Comparison of ENCODE assay signal across 8 cellular contexts in the genomic region with DNA sequence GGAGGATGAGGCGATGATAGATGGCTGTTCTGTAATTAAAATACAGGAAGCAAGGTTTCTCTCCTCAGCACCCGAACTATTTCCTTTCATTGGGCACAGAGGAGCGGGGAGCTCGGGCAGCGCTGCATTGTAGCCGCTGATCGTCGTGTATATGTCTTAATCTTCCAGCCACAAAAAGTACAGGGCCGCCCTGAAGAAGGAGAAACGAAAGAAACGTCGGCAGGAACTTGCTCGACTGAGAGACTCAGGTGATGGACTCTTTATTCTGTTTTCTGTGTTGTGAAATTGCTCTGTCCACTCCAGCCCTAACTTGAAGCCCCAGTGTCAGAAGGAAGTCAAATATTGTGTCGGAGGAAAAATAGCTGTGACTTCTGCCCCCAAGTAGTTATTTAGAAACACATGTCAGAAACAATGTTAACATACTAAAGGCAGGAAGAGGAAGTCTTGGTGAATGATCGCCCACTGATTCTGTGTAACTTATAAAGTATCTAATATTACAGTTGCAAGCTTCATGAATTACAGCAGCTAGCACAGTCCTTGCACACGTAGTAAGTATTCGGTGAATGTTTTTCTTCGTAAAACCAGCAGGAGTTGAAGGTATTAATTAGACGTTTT. TPM values are rescaled to one million over a fixed set of nuclear protein-coding genes. Genes with fewer than 3 reads are reported as not detected.
DNase-seq lines count a peak whose midpoint lies in the region; TF ChIP-seq lines count a peak whose summit lies in the region.

No MANE protein-coding gene starts in this region.

- peaks cover 28% of the 10 kb centered on the region for H3K79me2 ChIP-seq in neural progenitor cell (ENCODE audit: low read depth)

- H3K9me3 ChIP-seq in HEK293 (ENCODE audit: control insufficient read depth, insufficient read depth, low read depth, low read length), result no peaks in the 10 kb centered on the region
- no peaks in the 10 kb centered on the region for H3K9me3 ChIP-seq in NT2/D1 (ENCODE audit: insufficient read depth, low read length)
- H3K9me3 ChIP-seq in neural progenitor cell (ENCODE audit: low read depth), result no peaks in the 10 kb centered on the region

- no peaks in the 10 kb centered on the region for H3K4me1 Mint-ChIP-seq in neural progenitor cell

- H3K4me2 ChIP-seq in neural progenitor cell, result peak overlapping the region; percentile 82

- H3K36me3 Mint-ChIP-seq in neural progenitor cell, result peaks cover under 1% of the 10 kb centered on the region

- no peaks in the 10 kb centered on the region for H3K27me3 ChIP-seq in NT2/D1 (ENCODE audit: insufficient read depth, insufficient read length)
- no peaks in the 10 kb centered on the region for H3K27me3 ChIP-seq in neural progenitor cell

- H3F3A ChIP-seq in neural progenitor cell (ENCODE audit: low read depth), result peaks cover 7% of the 10 kb centered on the region

- peak overlapping the region; percentile 95 for H2AFZ ChIP-seq in neural progenitor cell (replicated peaks)

- TF ChIP-seq CTCF in GM13976 (IDR thresholded peaks at IDR 0.05; ENCODE audit: borderline replicate concordance, control extremely low read depth, extremely low read depth, insufficient read depth, missing control alignments) (no peak), HEK293 (tag by site-specific recombination; IDR thresholded peaks at IDR 0.05) (no peak), epithelial cell of esophagus (IDR thresholded peaks at IDR 0.05; ENCODE audit: insufficient read depth, low read depth, low read length, missing control alignments) (no peak), neural progenitor cell (IDR thresholded peaks at IDR 0.05) (no peak)

- DNase-seq in GM13976 (ENCODE audit: low spot score), result peak; percentile 35
- no peak for DNase-seq in NT2/D1 (ENCODE audit: low read depth, low spot score)
- no peak for DNase-seq in epithelial cell of esophagus (ENCODE audit: low read depth)
- DNase-seq in neural progenitor cell (ENCODE audit: low spot score), result no peak
- no peak for DNase-seq in NCI-H2107 (lab: John Stamatoyannopoulos, UW)
- no peak for DNase-seq in DMS114 treated with DMSO at 0.1 percent for 48 hours (lab: John Stamatoyannopoulos, UW; ENCODE audit: unreplicated experiment)
- no peak for DNase-seq in activated gamma-delta T cell treated with Interleukin-2 at 50 U/mL for 16 hours

- no peaks in the 10 kb centered on the region for H4K20me1 ChIP-seq in neural progenitor cell (ENCODE audit: low read depth)

- H3K4me1 ChIP-seq in HEK293 (ENCODE audit: control insufficient read depth, insufficient read depth, low read length) (peaks cover 4% of the 10 kb centered on the region; the same call in 1 of the 2 replicates), NT2/D1 (ENCODE audit: insufficient read depth, insufficient read length) (no peaks in the 10 kb centered on the region), neural progenitor cell (no peaks in the 10 kb centered on the region)

- peak overlapping the region; percentile 79 for H3K4me3 ChIP-seq in HEK293 (ENCODE audit: low read depth, low read length)
- peak overlapping the region; percentile 81 for H3K4me3 ChIP-seq in NT2/D1 (ENCODE audit: insufficient read length, low read depth)
- H3K4me3 ChIP-seq in epithelial cell of esophagus (ENCODE audit: low read length), result peak overlapping the region; percentile 71
- H3K4me3 ChIP-seq in neural progenitor cell, result peak overlapping the region; percentile 74

- in situ Hi-C loops in GM13976 (cut with MboI; ENCODE audit: low sequenced_read_pairs, unreplicated experiment), result no loop called here

- H3K36me3 ChIP-seq in HEK293 (ENCODE audit: control insufficient read depth in 2 of 2, insufficient read depth in 1 of 2, low read length in 2 of 2) (peaks cover 11 to 23% of the 10 kb centered on the region in 2 experiments; a peak in 1 of 3 replicates), NT2/D1 (ENCODE audit: insufficient read depth, insufficient read length, low read length) (peaks cover 27% of the 10 kb centered on the region), neural progenitor cell (no peaks in the 10 kb centered on the region)

- no peak overlapping the region for H3K27ac Mint-ChIP-seq in neural progenitor cell

- H3K9ac ChIP-seq in NT2/D1 (ENCODE audit: insufficient read length, low read depth) (peak overlapping the region; percentile 79), neural progenitor cell (peak overlapping the region; percentile 60)

- H3K9me3 Mint-ChIP-seq in neural progenitor cell, result no peaks in the 10 kb centered on the region

- CTCF ChIA-PET in HEK293 (lab: Yijun Ruan, JAX), result interaction anchor here (0.5 to 1.6 kb wide), 6 partner anchors 12 to 1139 kb away, joined by 3 to 6 read pairs (median 3); no protein-coding TSS in a partner anchor

- H3K4me3 Mint-ChIP-seq in neural progenitor cell, result no peak overlapping the region

- no peaks in the 10 kb centered on the region for H3K27me3 Mint-ChIP-seq in neural progenitor cell (ENCODE audit: insufficient read depth, low read depth)

- H3K27ac ChIP-seq in HEK293 (ENCODE audit: extremely low read depth, low read depth, low read length), result peak overlapping the region; percentile 71
- peak overlapping the region; percentile 34 for H3K27ac ChIP-seq in neural progenitor cell

- POLR2A ChIA-PET in HEK293 (lab: Yijun Ruan, JAX), result interaction anchor here (0.5 to 2.0 kb wide), 3 partner anchors 20 to 64 kb away, joined by 4 to 15 read pairs (median 13); a partner anchor contains a TSS

TF ChIP-seq in HEK293, 187 proteins besides CTCF, POLR2A, EP300 and RAD21 (continues in another document):
- TF ChIP-seq ZNF76 (tag by site-specific recombination; IDR thresholded peaks at IDR 0.05; ENCODE audit: borderline replicate concordance, low read depth), result peak; percentile 3; the same call in 1 of the 2 replicates
- TF ChIP-seq, protein P1, sequence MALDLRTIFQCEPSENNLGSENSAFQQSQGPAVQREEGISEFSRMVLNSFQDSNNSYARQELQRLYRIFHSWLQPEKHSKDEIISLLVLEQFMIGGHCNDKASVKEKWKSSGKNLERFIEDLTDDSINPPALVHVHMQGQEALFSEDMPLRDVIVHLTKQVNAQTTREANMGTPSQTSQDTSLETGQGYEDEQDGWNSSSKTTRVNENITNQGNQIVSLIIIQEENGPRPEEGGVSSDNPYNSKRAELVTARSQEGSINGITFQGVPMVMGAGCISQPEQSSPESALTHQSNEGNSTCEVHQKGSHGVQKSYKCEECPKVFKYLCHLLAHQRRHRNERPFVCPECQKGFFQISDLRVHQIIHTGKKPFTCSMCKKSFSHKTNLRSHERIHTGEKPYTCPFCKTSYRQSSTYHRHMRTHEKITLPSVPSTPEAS (tag by site-specific recombination; IDR thresholded peaks at IDR 0.05), result no peak
- no peak for TF ChIP-seq ZNF174 (tag by site-specific recombination; IDR thresholded peaks at IDR 0.05)
- TF ChIP-seq SETDB1 (IDR thresholded peaks at IDR 0.05; ENCODE audit: insufficient read length, low read length), result no peak
- TF ChIP-seq KLF1 (tag by site-specific recombination; IDR thresholded peaks at IDR 0.05), result no peak
- no peak for TF ChIP-seq ZNF146 (tag by site-specific recombination; IDR thresholded peaks at IDR 0.05)
- no peak for TF ChIP-seq ZNF530 (tag by site-specific recombination; IDR thresholded peaks at IDR 0.05; ENCODE audit: low read depth)
- TF ChIP-seq ZNF777 (tag by site-specific recombination; IDR thresholded peaks at IDR 0.05; ENCODE audit: borderline replicate concordance), result no peak
- TF ChIP-seq ZNF350 (tag by site-specific recombination; IDR thresholded peaks at IDR 0.05), result no peak
- no peak for TF ChIP-seq ZNF221 (tag by site-specific recombination; IDR thresholded peaks at IDR 0.05; ENCODE audit: borderline replicate concordance)
- TF ChIP-seq EGR2 (tag by site-specific recombination; IDR thresholded peaks at IDR 0.05; ENCODE audit: low read depth), result peak; percentile 65; the same call in 1 of the 2 replicates
- no peak for TF ChIP-seq ZNF529 (tag by site-specific recombination; IDR thresholded peaks at IDR 0.05; ENCODE audit: insufficient replicate concordance)
- no peak for TF ChIP-seq ZNF791 (tag by site-specific recombination; IDR thresholded peaks at IDR 0.05)
- TF ChIP-seq ZBTB20 (tag by site-specific recombination; IDR thresholded peaks at IDR 0.05), result peak; percentile 9
- TF ChIP-seq ZNF2 (tag by site-specific recombination; IDR thresholded peaks at IDR 0.05), result no peak
- no peak for TF ChIP-seq ZNF660 (tag by site-specific recombination; IDR thresholded peaks at IDR 0.05)
- TF ChIP-seq, protein P2, sequence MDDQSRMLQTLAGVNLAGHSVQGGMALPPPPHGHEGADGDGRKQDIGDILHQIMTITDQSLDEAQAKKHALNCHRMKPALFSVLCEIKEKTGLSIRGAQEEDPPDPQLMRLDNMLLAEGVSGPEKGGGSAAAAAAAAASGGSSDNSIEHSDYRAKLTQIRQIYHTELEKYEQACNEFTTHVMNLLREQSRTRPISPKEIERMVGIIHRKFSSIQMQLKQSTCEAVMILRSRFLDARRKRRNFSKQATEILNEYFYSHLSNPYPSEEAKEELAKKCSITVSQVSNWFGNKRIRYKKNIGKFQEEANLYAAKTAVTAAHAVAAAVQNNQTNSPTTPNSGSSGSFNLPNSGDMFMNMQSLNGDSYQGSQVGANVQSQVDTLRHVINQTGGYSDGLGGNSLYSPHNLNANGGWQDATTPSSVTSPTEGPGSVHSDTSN (CRISPR knock-in tag; IDR thresholded peaks at IDR 0.05), result no peak
- TF ChIP-seq OVOL3 (tag by site-specific recombination; IDR thresholded peaks at IDR 0.05), result no peak
- no peak for TF ChIP-seq ZNF140 (tag by site-specific recombination; IDR thresholded peaks at IDR 0.05)
- no peak for TF ChIP-seq ZNF133 (tag by site-specific recombination; IDR thresholded peaks at IDR 0.05)
- TF ChIP-seq ZNF600 (tag by site-specific recombination; IDR thresholded peaks at IDR 0.05), result no peak; the same call in 1 of the 2 replicates
- no peak for TF ChIP-seq ZNF274 (IDR thresholded peaks at IDR 0.05; ENCODE audit: low read length)
- TF ChIP-seq ZNF274 (tag by site-specific recombination; IDR thresholded peaks at IDR 0.05; ENCODE audit: borderline replicate concordance), result no peak
- no peak for TF ChIP-seq ZNF548 (tag by site-specific recombination; IDR thresholded peaks at IDR 0.05)
- TF ChIP-seq ZNF670 (tag by site-specific recombination; IDR thresholded peaks at IDR 0.05; ENCODE audit: low read depth), result no peak

RNA-seq across cellular contexts. Expression of a gene that starts 0.6 kb away (rescaled TPM):
- total RNA-seq in neural progenitor cell (ENCODE audit: low replicate concordance), result 8.6 and 15.2 TPM in 2 replicates

RNA-seq across cellular contexts. Expression of a gene that starts 52.8 kb away (rescaled TPM):
- total RNA-seq in neural progenitor cell (ENCODE audit: low replicate concordance), result 5.6 and 6.7 TPM in 2 replicates
